Comparison of ENCODE assay signal across 2 cellular contexts in the genomic region with DNA sequence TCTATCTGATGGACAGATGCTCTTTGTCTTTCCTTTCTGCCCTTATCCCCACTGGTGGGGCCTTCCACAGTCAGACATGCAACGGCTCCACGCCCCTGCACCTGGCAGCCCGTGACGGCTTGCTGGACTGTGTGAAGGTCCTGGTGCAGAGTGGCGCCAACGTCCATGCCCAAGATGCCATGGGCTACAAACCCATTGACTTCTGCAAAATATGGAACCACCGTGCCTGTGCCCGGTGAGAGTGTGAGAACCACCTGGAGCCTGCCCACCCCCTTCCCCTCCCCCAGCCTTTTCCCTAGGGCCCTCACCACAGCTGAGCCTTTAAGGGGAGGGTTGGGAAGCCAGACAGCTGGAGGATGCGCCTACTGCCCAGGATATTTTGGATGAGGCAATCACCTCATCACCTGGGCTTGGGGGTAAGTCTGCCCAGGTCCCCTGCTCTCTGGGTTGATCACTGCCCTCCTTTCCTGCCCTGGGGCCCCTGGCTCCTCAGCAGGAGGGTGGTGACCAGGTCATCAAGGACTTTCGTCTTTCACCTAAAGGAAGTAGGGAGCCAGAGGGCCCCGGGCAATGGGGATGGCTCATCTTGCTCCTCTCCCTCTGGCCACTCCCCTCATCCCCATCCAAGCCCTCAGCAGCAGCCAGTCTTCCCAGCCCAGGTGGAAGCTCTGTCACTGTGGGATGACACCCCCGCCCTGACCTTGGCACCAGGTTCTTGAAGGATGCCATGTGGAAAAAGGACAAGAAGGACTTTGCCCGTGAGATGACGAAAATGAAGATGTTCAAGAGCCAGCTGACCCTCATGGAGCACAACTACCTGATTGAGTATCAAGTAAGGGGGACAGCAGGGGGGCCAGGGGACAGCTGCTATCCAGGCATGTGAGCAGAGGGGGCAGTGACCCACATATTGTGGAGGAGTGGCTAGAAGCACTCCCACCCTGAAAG.
TF ChIP-seq lines count a peak whose summit lies in the region.

No MANE protein-coding gene starts in this region.

TF ChIP-seq in WTC11, 78 proteins besides CTCF, POLR2A, EP300 and RAD21 (continues in another document):
- TF ChIP-seq, protein P1, sequence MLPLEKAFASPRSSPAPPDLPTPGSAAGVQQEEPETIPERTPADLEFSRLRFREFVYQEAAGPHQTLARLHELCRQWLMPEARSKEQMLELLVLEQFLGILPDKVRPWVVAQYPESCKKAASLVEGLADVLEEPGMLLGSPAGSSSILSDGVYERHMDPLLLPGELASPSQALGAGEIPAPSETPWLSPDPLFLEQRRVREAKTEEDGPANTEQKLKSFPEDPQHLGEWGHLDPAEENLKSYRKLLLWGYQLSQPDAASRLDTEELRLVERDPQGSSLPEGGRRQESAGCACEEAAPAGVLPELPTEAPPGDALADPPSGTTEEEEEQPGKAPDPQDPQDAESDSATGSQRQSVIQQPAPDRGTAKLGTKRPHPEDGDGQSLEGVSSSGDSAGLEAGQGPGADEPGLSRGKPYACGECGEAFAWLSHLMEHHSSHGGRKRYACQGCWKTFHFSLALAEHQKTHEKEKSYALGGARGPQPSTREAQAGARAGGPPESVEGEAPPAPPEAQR (CRISPR knock-in tag; IDR thresholded peaks at IDR 0.05), result no peak
- TF ChIP-seq ZNF317 (CRISPR knock-in tag; IDR thresholded peaks at IDR 0.05; ENCODE audit: borderline replicate concordance, low read depth) (no peak), TEAD4 (CRISPR knock-in tag; IDR thresholded peaks at IDR 0.05) (no peak), IRF2 (CRISPR knock-in tag; IDR thresholded peaks at IDR 0.05; ENCODE audit: borderline replicate concordance, low read depth) (no peak), OVOL2 (CRISPR knock-in tag; IDR thresholded peaks at IDR 0.05; ENCODE audit: borderline replicate concordance) (no peak)
- TF ChIP-seq, protein P2, sequence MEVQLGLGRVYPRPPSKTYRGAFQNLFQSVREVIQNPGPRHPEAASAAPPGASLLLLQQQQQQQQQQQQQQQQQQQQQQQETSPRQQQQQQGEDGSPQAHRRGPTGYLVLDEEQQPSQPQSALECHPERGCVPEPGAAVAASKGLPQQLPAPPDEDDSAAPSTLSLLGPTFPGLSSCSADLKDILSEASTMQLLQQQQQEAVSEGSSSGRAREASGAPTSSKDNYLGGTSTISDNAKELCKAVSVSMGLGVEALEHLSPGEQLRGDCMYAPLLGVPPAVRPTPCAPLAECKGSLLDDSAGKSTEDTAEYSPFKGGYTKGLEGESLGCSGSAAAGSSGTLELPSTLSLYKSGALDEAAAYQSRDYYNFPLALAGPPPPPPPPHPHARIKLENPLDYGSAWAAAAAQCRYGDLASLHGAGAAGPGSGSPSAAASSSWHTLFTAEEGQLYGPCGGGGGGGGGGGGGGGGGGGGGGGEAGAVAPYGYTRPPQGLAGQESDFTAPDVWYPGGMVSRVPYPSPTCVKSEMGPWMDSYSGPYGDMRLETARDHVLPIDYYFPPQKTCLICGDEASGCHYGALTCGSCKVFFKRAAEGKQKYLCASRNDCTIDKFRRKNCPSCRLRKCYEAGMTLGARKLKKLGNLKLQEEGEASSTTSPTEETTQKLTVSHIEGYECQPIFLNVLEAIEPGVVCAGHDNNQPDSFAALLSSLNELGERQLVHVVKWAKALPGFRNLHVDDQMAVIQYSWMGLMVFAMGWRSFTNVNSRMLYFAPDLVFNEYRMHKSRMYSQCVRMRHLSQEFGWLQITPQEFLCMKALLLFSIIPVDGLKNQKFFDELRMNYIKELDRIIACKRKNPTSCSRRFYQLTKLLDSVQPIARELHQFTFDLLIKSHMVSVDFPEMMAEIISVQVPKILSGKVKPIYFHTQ (CRISPR knock-in tag; IDR thresholded peaks at IDR 0.05), result no peak
- TF ChIP-seq, protein P3, sequence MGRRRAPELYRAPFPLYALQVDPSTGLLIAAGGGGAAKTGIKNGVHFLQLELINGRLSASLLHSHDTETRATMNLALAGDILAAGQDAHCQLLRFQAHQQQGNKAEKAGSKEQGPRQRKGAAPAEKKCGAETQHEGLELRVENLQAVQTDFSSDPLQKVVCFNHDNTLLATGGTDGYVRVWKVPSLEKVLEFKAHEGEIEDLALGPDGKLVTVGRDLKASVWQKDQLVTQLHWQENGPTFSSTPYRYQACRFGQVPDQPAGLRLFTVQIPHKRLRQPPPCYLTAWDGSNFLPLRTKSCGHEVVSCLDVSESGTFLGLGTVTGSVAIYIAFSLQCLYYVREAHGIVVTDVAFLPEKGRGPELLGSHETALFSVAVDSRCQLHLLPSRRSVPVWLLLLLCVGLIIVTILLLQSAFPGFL (CRISPR knock-in tag; IDR thresholded peaks at IDR 0.05; ENCODE audit: borderline replicate concordance), result no peak
- TF ChIP-seq, protein P4, sequence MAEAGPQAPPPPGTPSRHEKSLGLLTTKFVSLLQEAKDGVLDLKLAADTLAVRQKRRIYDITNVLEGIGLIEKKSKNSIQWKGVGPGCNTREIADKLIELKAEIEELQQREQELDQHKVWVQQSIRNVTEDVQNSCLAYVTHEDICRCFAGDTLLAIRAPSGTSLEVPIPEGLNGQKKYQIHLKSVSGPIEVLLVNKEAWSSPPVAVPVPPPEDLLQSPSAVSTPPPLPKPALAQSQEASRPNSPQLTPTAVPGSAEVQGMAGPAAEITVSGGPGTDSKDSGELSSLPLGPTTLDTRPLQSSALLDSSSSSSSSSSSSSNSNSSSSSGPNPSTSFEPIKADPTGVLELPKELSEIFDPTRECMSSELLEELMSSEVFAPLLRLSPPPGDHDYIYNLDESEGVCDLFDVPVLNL (CRISPR knock-in tag; IDR thresholded peaks at IDR 0.05; ENCODE audit: borderline replicate concordance, low read depth), result no peak
- TF ChIP-seq, protein P5, sequence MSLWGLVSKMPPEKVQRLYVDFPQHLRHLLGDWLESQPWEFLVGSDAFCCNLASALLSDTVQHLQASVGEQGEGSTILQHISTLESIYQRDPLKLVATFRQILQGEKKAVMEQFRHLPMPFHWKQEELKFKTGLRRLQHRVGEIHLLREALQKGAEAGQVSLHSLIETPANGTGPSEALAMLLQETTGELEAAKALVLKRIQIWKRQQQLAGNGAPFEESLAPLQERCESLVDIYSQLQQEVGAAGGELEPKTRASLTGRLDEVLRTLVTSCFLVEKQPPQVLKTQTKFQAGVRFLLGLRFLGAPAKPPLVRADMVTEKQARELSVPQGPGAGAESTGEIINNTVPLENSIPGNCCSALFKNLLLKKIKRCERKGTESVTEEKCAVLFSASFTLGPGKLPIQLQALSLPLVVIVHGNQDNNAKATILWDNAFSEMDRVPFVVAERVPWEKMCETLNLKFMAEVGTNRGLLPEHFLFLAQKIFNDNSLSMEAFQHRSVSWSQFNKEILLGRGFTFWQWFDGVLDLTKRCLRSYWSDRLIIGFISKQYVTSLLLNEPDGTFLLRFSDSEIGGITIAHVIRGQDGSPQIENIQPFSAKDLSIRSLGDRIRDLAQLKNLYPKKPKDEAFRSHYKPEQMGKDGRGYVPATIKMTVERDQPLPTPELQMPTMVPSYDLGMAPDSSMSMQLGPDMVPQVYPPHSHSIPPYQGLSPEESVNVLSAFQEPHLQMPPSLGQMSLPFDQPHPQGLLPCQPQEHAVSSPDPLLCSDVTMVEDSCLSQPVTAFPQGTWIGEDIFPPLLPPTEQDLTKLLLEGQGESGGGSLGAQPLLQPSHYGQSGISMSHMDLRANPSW (CRISPR knock-in tag; conservative IDR thresholded peaks at IDR 0.05; ENCODE audit: low read depth), result no peak

TF ChIP-seq in H1, 55 proteins besides CTCF, POLR2A, EP300 and RAD21:
- no peak for TF ChIP-seq ASH2L (IDR thresholded peaks at IDR 0.05; ENCODE audit: low read length)
- no peak for TF ChIP-seq SP1 (IDR thresholded peaks at IDR 0.05; ENCODE audit: low read depth, low read length)
- no peak for TF ChIP-seq TCF12 (IDR thresholded peaks at IDR 0.05; ENCODE audit: low read depth, low read length)
- no peak for TF ChIP-seq KDM5A (IDR thresholded peaks at IDR 0.05; ENCODE audit: low read length)
- no peak for TF ChIP-seq CHD2 (IDR thresholded peaks at IDR 0.05; ENCODE audit: low read length)
- TF ChIP-seq HDAC6 (IDR thresholded peaks at IDR 0.05; ENCODE audit: low read depth, low read length), result no peak
- no peak for TF ChIP-seq GTF2F1 (IDR thresholded peaks at IDR 0.05; ENCODE audit: borderline replicate concordance, low read depth, low read length)
- no peak for TF ChIP-seq KDM1A (IDR thresholded peaks at IDR 0.05; ENCODE audit: borderline replicate concordance, low read length)
- no peak for TF ChIP-seq POLR2AphosphoS5 (IDR thresholded peaks at IDR 0.05; ENCODE audit: low read depth, low read length)
- no peak for TF ChIP-seq RXRA (IDR thresholded peaks at IDR 0.05; ENCODE audit: insufficient read depth, low read depth, low read length)
- TF ChIP-seq CHD1 (IDR thresholded peaks at IDR 0.05; ENCODE audit: low read depth, low read length), result no peak
- no peak for TF ChIP-seq CTBP2 (IDR thresholded peaks at IDR 0.05; ENCODE audit: borderline replicate concordance, insufficient read depth, insufficient read length, low read length)
- TF ChIP-seq CEBPB (IDR thresholded peaks at IDR 0.05; ENCODE audit: low read depth, low read length), result no peak
- TF ChIP-seq, protein P6, sequence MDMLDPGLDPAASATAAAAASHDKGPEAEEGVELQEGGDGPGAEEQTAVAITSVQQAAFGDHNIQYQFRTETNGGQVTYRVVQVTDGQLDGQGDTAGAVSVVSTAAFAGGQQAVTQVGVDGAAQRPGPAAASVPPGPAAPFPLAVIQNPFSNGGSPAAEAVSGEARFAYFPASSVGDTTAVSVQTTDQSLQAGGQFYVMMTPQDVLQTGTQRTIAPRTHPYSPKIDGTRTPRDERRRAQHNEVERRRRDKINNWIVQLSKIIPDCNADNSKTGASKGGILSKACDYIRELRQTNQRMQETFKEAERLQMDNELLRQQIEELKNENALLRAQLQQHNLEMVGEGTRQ (IDR thresholded peaks at IDR 0.05; ENCODE audit: low read length), result no peak
- no peak for TF ChIP-seq EGR1 (IDR thresholded peaks at IDR 0.05; ENCODE audit: borderline replicate concordance, low read depth, low read length)
- TF ChIP-seq NRF1 (IDR thresholded peaks at IDR 0.05; ENCODE audit: low read depth, low read length), result no peak
- TF ChIP-seq HDAC2 (IDR thresholded peaks at IDR 0.05; ENCODE audit: borderline replicate concordance in 1 of 2, low read depth in 2 of 2, low read length in 2 of 2), result no peak
- TF ChIP-seq BCL11A (IDR thresholded peaks at IDR 0.05; ENCODE audit: low read depth in 2 of 2, low read length in 2 of 2), result no peak
- TF ChIP-seq GABPA (IDR thresholded peaks at IDR 0.05; ENCODE audit: borderline replicate concordance, insufficient read depth, low read length), result no peak
- no peak for TF ChIP-seq MAFK (IDR thresholded peaks at IDR 0.05; ENCODE audit: low read depth, low read length)
